ENCODE assay signal across 8 cellular contexts in the genomic region with DNA sequence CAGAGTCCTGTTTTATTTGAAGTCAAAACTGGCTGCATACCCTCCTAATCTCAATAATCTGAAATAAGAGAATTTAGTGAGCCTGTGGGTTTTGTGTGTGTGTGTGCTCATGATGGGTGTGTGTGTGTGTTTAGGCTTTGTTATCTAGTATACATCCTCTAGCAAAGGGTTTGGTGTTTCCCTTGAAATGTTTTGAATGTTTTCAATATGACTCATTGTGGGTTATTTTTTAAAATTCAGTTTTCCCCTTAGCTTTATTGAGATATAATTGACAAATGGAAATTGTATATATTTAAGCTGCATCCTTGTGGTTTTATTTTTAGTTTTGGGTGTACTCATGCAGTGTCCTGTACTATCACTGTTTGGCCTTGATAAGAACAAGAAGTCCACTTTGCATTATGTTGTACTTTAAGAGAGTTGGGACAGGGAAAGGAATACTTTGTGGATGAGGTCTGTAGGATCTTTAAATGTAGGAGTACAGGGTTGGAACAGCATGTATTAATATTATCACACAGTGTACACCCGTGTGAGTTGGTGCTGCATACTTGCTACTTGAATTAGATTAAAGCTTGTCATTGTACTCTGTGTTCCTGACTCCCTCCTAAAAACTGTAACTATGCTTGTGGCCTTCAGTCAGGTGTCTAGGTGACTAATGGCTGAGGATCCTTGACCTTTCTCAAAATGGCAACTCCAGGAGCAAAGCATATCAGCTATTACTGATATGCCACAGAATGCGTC. TPM values are rescaled to one million over a fixed set of nuclear protein-coding genes. Genes with fewer than 3 reads are reported as not detected.
DNase-seq lines count a peak whose midpoint lies in the region; ATAC-seq lines count a peak whose summit lies in the region.

No MANE protein-coding gene starts in this region.

- WGBS in right cardiac atrium, result 38% methylated on average over 2 of the region's 2 CpGs

- intact Hi-C loops in activated CD4-positive, alpha-beta memory T cell treated with anti-CD3 and anti-CD28 coated beads for 36 hours (cut with micrococcal nuclease), result loop anchor here (1.0 to 5.0 kb wide), 5 partner anchors 22 to 121 kb away; no protein-coding TSS in a partner anchor
- intact Hi-C loops in right cardiac atrium (cut with DNase I), result no loop called here

- H3K4me3 ChIP-seq in right cardiac atrium (ENCODE audit: low read length), result no peak overlapping the region

- no peaks in the 10 kb centered on the region for H3K9me3 Mint-ChIP-seq in activated CD4-positive, alpha-beta memory T cell treated with anti-CD3 and anti-CD28 coated beads for 36 hours

- peaks cover 32% of the 10 kb centered on the region for H3K4me1 Mint-ChIP-seq in activated CD4-positive, alpha-beta memory T cell treated with anti-CD3 and anti-CD28 coated beads for 36 hours (ENCODE audit: low read depth)

- no peak overlapping the region for H3K4me3 Mint-ChIP-seq in activated CD4-positive, alpha-beta memory T cell treated with anti-CD3 and anti-CD28 coated beads for 36 hours

- H3K27me3 ChIP-seq in right cardiac atrium (ENCODE audit: control insufficient read depth, insufficient read depth), result no peaks in the 10 kb centered on the region

- no peaks in the 10 kb centered on the region for H3K36me3 Mint-ChIP-seq in activated CD4-positive, alpha-beta memory T cell treated with anti-CD3 and anti-CD28 coated beads for 36 hours

- peak; percentile 89 to 90 for ATAC-seq in right cardiac atrium
- ATAC-seq in HG02938 (IDR thresholded peaks at IDR 0.05; ENCODE audit: unreplicated experiment), result no peak
- ATAC-seq in GM18517 (IDR thresholded peaks at IDR 0.05; ENCODE audit: unreplicated experiment), result no peak

- CTCF ChIA-PET in activated CD4-positive, alpha-beta memory T cell treated with anti-CD3 and anti-CD28 coated beads for 36 hours (lab: Charles Lee), result interaction anchor here (0.6 to 2.6 kb wide), 4 partner anchors 24 to 177 kb away, joined by 3 to 20 read pairs (median 5); no protein-coding TSS in a partner anchor

- peaks cover 12% of the 10 kb centered on the region for H3K4me1 ChIP-seq in right cardiac atrium (ENCODE audit: control insufficient read depth, insufficient read depth, low read length)

- POLR2A ChIA-PET in activated CD4-positive, alpha-beta memory T cell treated with anti-CD3 and anti-CD28 coated beads for 36 hours (lab: Charles Lee), result interaction anchor here (0.6 to 1.8 kb wide), 3 partner anchors 19 to 23 kb away, joined by 3 to 5 read pairs (median 3); no protein-coding TSS in a partner anchor

- H3K27me3 Mint-ChIP-seq in activated CD4-positive, alpha-beta memory T cell treated with anti-CD3 and anti-CD28 coated beads for 36 hours, result no peaks in the 10 kb centered on the region

- H3K9me3 ChIP-seq in right cardiac atrium (ENCODE audit: control insufficient read depth, low read length), result no peaks in the 10 kb centered on the region

- H3K27ac ChIP-seq in right cardiac atrium (ENCODE audit: low read length), result peak overlapping the region; percentile 92

- H3K27ac Mint-ChIP-seq in activated CD4-positive, alpha-beta memory T cell treated with anti-CD3 and anti-CD28 coated beads for 36 hours, result peak overlapping the region; percentile 72

- DNase-seq in AG20443 (ENCODE audit: low spot score) (peak; percentile 37), H4 (ENCODE audit: low spot score) (peak; percentile 49), right cardiac atrium (no peak), NCI-H526 (lab: John Stamatoyannopoulos, UW) (no peak), KG1 (lab: John Stamatoyannopoulos, UW) (no peak)
- DNase-seq in activated CD4-positive, alpha-beta memory T cell treated with anti-CD3 and anti-CD28 coated beads for 36 hours, result peak; percentile 20

RNA-seq across cellular contexts. Expression of a gene that starts 58.3 kb away (rescaled TPM):
- 47.1 and 53.0 TPM in 2 replicates for total RNA-seq in H4 (2014; rRNA removed; shearing (Covaris generic))
- total RNA-seq in activated CD4-positive, alpha-beta memory T cell treated with anti-CD3 and anti-CD28 coated beads for 36 hours, result 10 to 100 TPM; 27.8 to 29.2 TPM
- total RNA-seq in right cardiac atrium, result 100 to 1,000 TPM; 203 to 246 (median 224) TPM
- 74.6 TPM for polyA plus RNA-seq in right cardiac atrium

Comparison
In these comparisons a context has a peak if more than half of its experiments do, and no peak if none do; other contexts are left out.
1. DNase-seq: peak in AG20443 (single experiment), H4 (single experiment) and activated CD4-positive, alpha-beta memory T cell treated with anti-CD3 and anti-CD28 coated beads for 36 hours (single experiment); none in right cardiac atrium (0 of 3), NCI-H526 (0 of 2) and KG1 (single experiment).
2. ATAC-seq: peak in right cardiac atrium (2 of 2); none in HG02938 (single experiment) and GM18517 (single experiment).